ENCODE assay signal across 30 cellular contexts in genomic region chr10:61998937-61999336, GRCh38.
DNase-seq lines count a peak whose midpoint lies in the region; ATAC-seq, FAIRE-seq and TF ChIP-seq lines count a peak whose summit lies in the region.
"Had no signal": no experiment of that assay in that cellular context is flagged by ENCODE, and none has a peak within 500 bp of the region (broad histone marks: within the 10 kb centered on the region; RNA-seq: fewer than 3 reads in every experiment).

No MANE protein-coding gene starts in this region.

- peaks cover 0 to 100% (median 10%) of the 10 kb centered on the region in 10 experiments; a peak in 13 of 20 replicates for H3K4me1 ChIP-seq in BLaER1 treated with 17β-estradiol and CSF1 and Interleukin-3, amounts not matched to agents 10 nM and 100 nM
- peaks cover 27% of the 10 kb centered on the region for H3K4me1 ChIP-seq in CD4-positive, CD25-positive, alpha-beta regulatory T cell (ENCODE audit: control insufficient read depth, insufficient read depth, low read length, poor library complexity, severe bottlenecking)
- H3K4me1 ChIP-seq in K562 (replicated peaks in 1 of 2; ENCODE audit: control insufficient read depth in 2 of 2, insufficient read depth in 2 of 2, low read length in 2 of 2) (no peaks in the 10 kb centered on the region), uterus (peaks cover 2 to 7% of the 10 kb centered on the region in 2 donors), A673 (ENCODE audit: insufficient read depth, low read length, poor library complexity, severe bottlenecking) (peaks cover 21% of the 10 kb centered on the region)
- H3K4me1 ChIP-seq: right lobe of liver had no signal

- TF ChIP-seq POLR2A in K562 (conservative IDR thresholded peaks at IDR 0.05) (no peak), uterus (IDR thresholded peaks at IDR 0.05) (no peak)

- in situ Hi-C loops in K562 (cut with MboI) = no loop called here

- H3K4me1 Mint-ChIP-seq in CD4-positive, CD25-positive, alpha-beta regulatory T cell = peaks cover 23 to 84% (median 56%) of the 10 kb centered on the region in 4 donors

- H3K9me3 ChIP-seq in BLaER1 treated with 17β-estradiol and CSF1 and Interleukin-3, amounts not matched to agents 10 nM and 100 nM (replicated peaks in 1 of 11) = peaks cover 0 to 29% (median 5%) of the 10 kb centered on the region in 11 experiments; a peak in 11 of 22 replicates
- no peaks in the 10 kb centered on the region for H3K9me3 ChIP-seq in CD4-positive, CD25-positive, alpha-beta regulatory T cell (ENCODE audit: control insufficient read depth in 2 of 2, low read length in 2 of 2)
- H3K9me3 ChIP-seq in K562 (replicated peaks; ENCODE audit: control insufficient read depth, insufficient read depth, low read depth, low read length) (no peaks in the 10 kb centered on the region), uterus (no peaks in the 10 kb centered on the region), A673 (ENCODE audit: low read depth, low read length, poor library complexity, severe bottlenecking) (no peaks in the 10 kb centered on the region)
- H3K9me3 ChIP-seq: adrenal gland, heart right ventricle, right lobe of liver had no signal

- H2AFZ ChIP-seq in K562 (ENCODE audit: low read depth, low read length) = no peak overlapping the region

- peaks cover 57% of the 10 kb centered on the region for H3K36me3 Mint-ChIP-seq in CD4-positive, CD25-positive, alpha-beta regulatory T cell

- no peak overlapping the region for H3K9ac ChIP-seq in BLaER1 treated with 17β-estradiol and CSF1 and Interleukin-3, amounts not matched to agents 10 nM and 100 nM
- no peak overlapping the region for H3K9ac ChIP-seq in K562 (ENCODE audit: insufficient read depth in 1 of 2, low read depth in 2 of 2, low read length in 2 of 2)

- no TSS peak for BruUV-seq in K562 (replicated peaks; lab: Mats Ljungman, UMichigan)
- BruUV-seq in A673 (replicated peaks; lab: Mats Ljungman, UMichigan) = no TSS peak

- peaks cover 0 to 30% (median under 1%) of the 10 kb centered on the region in 11 experiments; a peak in 6 of 22 replicates for H4K20me1 ChIP-seq in BLaER1 treated with 17β-estradiol and CSF1 and Interleukin-3, amounts not matched to agents 10 nM and 100 nM
- H4K20me1 ChIP-seq in K562 (replicated peaks; ENCODE audit: control insufficient read depth, insufficient read depth, low read length) = no peaks in the 10 kb centered on the region

- H3K9me3 Mint-ChIP-seq in CD4-positive, CD25-positive, alpha-beta regulatory T cell = peaks cover 0 to 1% (median 0%) of the 10 kb centered on the region in 7 donors
- H3K9me3 Mint-ChIP-seq: CD4-positive, alpha-beta T cell; H9 had no signal

- H3K36me3 ChIP-seq in BLaER1 treated with 17β-estradiol and CSF1 and Interleukin-3, amounts not matched to agents 10 nM and 100 nM = peaks cover 78 to 97% (median 93%) of the 10 kb centered on the region in 11 experiments
- H3K36me3 ChIP-seq in CD4-positive, CD25-positive, alpha-beta regulatory T cell (ENCODE audit: control insufficient read depth, insufficient read depth, low read length) = peaks cover 53% of the 10 kb centered on the region
- H3K36me3 ChIP-seq in K562 (ENCODE audit: control insufficient read depth, insufficient read depth, low read length) = no peaks in the 10 kb centered on the region
- H3K36me3 ChIP-seq in uterus = no peaks in the 10 kb centered on the region
- no peaks in the 10 kb centered on the region for H3K36me3 ChIP-seq in A673 (ENCODE audit: insufficient read depth, low read length, poor library complexity, severe bottlenecking)
- H3K36me3 ChIP-seq: adrenal gland, right lobe of liver had no signal

- intact Hi-C loops in K562 (cut with micrococcal nuclease) (no loop called here), uterus (cut with DNase I; ENCODE audit: low total_unique reads) (no loop called here), A673 (cut with micrococcal nuclease; ENCODE audit: unreplicated experiment) (no loop called here)

- no peak for TF ChIP-seq EP300 in K562 (IDR thresholded peaks at IDR 0.05; ENCODE audit: low read length)

- peak overlapping the region; percentile 16 to 92 (median 40) for H3K27ac Mint-ChIP-seq in CD4-positive, CD25-positive, alpha-beta regulatory T cell
- H3K27ac Mint-ChIP-seq: dendritic cell treated with granulocyte-macrophage colony-stimulating factor and Interleukin-4, amounts not matched to agents 40 ng/mL and 50 ng/mL, for 4 days; H9; mesothelial cell of epicardium; progenitor cell of endocrine pancreas; T-helper 17 cell; type B pancreatic cell had no signal

- no peak overlapping the region for H3K4me3 ChIP-seq in BLaER1 treated with 17β-estradiol and CSF1 and Interleukin-3, amounts not matched to agents 10 nM and 100 nM
- H3K4me3 ChIP-seq in CD4-positive, CD25-positive, alpha-beta regulatory T cell (ENCODE audit: low read depth, low read length) = no peak overlapping the region
- H3K4me3 ChIP-seq in K562 = no peak overlapping the region
- no peak overlapping the region for H3K4me3 ChIP-seq in uterus
- H3K4me3 ChIP-seq in A673 (ENCODE audit: low read depth, low read length, poor library complexity, severe bottlenecking) = no peak overlapping the region
- H3K4me3 ChIP-seq: adrenal gland, heart right ventricle, right lobe of liver had no signal

- POLR2A ChIA-PET in K562 (lab: Yijun Ruan, JAX) (no interaction called here), A673 (lab: Charles Lee; ENCODE audit: low non-redundant PET) (no interaction called here)

- ATAC-seq in CD4-positive, CD25-positive, alpha-beta regulatory T cell (ENCODE audit: low read depth in 2 of 2) = no peak
- no peak for ATAC-seq in K562
- ATAC-seq: T-helper 17 cell had no signal

- H3K4me3 Mint-ChIP-seq in CD4-positive, CD25-positive, alpha-beta regulatory T cell = peak overlapping the region in 1 of 4 donors; percentile 14
- H3K4me3 Mint-ChIP-seq: CD4-positive, alpha-beta T cell; dendritic cell treated with granulocyte-macrophage colony-stimulating factor and Interleukin-4, amounts not matched to agents 40 ng/mL and 50 ng/mL, for 4 days; H9; mesothelial cell of epicardium; T-helper 17 cell; type B pancreatic cell had no signal

- WGBS in K562 (ENCODE audit: insufficient coverage, low coverage, missing lambda C conversion rate) = 14% methylated on average over 1 of the region's 1 CpG

- H3K27ac ChIP-seq in BLaER1 treated with 17β-estradiol and CSF1 and Interleukin-3, amounts not matched to agents 10 nM and 100 nM = peak overlapping the region in 8 of 11 experiments; percentile 25 to 65 (median 53); a peak in 14 of 22 replicates
- H3K27ac ChIP-seq in CD4-positive, CD25-positive, alpha-beta regulatory T cell (ENCODE audit: insufficient read depth, low read length, poor library complexity, severe bottlenecking) = no peak overlapping the region
- H3K27ac ChIP-seq in K562 (ENCODE audit: extremely low read depth, low read depth, low read length) (no peak overlapping the region), uterus (no peak overlapping the region), A673 (ENCODE audit: low read depth, low read length, poor library complexity, severe bottlenecking) (no peak overlapping the region)
- H3K27ac ChIP-seq: adrenal gland, heart right ventricle, right lobe of liver had no signal

- no peaks in the 10 kb centered on the region for H3K9me1 ChIP-seq in K562 (ENCODE audit: control insufficient read depth, insufficient read depth, low read length)

- H3K27me3 Mint-ChIP-seq in CD4-positive, CD25-positive, alpha-beta regulatory T cell = no peaks in the 10 kb centered on the region
- H3K27me3 Mint-ChIP-seq: CD4-positive, alpha-beta T cell; dendritic cell treated with granulocyte-macrophage colony-stimulating factor and Interleukin-4, amounts not matched to agents 40 ng/mL and 50 ng/mL, for 4 days; progenitor cell of endocrine pancreas; T-helper 17 cell; type B pancreatic cell had no signal

- CTCF ChIA-PET in K562 (lab: Yijun Ruan, JAX; ENCODE audit: low intra/inter-chr PET ratio) = no interaction called here
- CTCF ChIA-PET in A673 (lab: Charles Lee) = no interaction called here

- H3K4me2 ChIP-seq in BLaER1 treated with 17β-estradiol and CSF1 and Interleukin-3, amounts not matched to agents 10 nM and 100 nM = peak overlapping the region in 3 of 11 experiments; percentile 41 to 79 (median 72); a peak in 6 of 22 replicates
- no peak overlapping the region for H3K4me2 ChIP-seq in K562 (ENCODE audit: insufficient read depth, low read length)

- H3K27me3 ChIP-seq in BLaER1 treated with 17β-estradiol and CSF1 and Interleukin-3, amounts not matched to agents 10 nM and 100 nM = no peaks in the 10 kb centered on the region
- no peaks in the 10 kb centered on the region for H3K27me3 ChIP-seq in CD4-positive, CD25-positive, alpha-beta regulatory T cell (ENCODE audit: control insufficient read depth, insufficient read depth, low read length)
- H3K27me3 ChIP-seq in K562 (ENCODE audit: control insufficient read depth in 2 of 2, insufficient read depth in 2 of 2, low read length in 2 of 2) (no peaks in the 10 kb centered on the region; a peak in 2 of 5 replicates), uterus (no peaks in the 10 kb centered on the region), A673 (replicated peaks; ENCODE audit: insufficient read depth, low read depth, low read length, poor library complexity) (no peaks in the 10 kb centered on the region)
- H3K27me3 ChIP-seq: adrenal gland, heart right ventricle, right lobe of liver had no signal

- TF ChIP-seq CTCF in K562 (IDR thresholded peaks at IDR 0.05 in 2 of 3, conservative IDR thresholded peaks at IDR 0.05 in 1 of 3; ENCODE audit: insufficient read depth in 2 of 3, low read depth in 1 of 3, low read length in 3 of 3) (no peak), uterus (IDR thresholded peaks at IDR 0.05) (no peak), A673 (conservative IDR thresholded peaks at IDR 0.05; ENCODE audit: low read depth, low read length) (no peak)

- no peak for FAIRE-seq in K562 (lab: Jason Lieb, UNC)
- FAIRE-seq: HTR-8/SVneo had no signal

- no peaks in the 10 kb centered on the region for H3K79me2 ChIP-seq in K562 (ENCODE audit: control insufficient read depth, insufficient read depth, low read length)

- DNase-seq in CD4-positive, CD25-positive, alpha-beta regulatory T cell = no peak
- peak; percentile 34 for DNase-seq in NAMALWA (ENCODE audit: low spot score)
- DNase-seq in K562 (ENCODE audit: extremely low read depth in 1 of 4, low spot score in 3 of 4) = no peak
- no peak for DNase-seq in cerebellar cortex (ENCODE audit: low spot score)
- DNase-seq in uterus = no peak
- no peak for DNase-seq in 8988T
- no peak for DNase-seq in A673 (ENCODE audit: low spot score)
- DNase-seq: activated CD4-positive, CD25-positive, alpha-beta regulatory T cell treated with anti-CD3 and anti-CD28 coated beads, Interleukin-2, amount 50 U/mL, for 72 hours; activated gamma-delta T cell treated with Interleukin-2 at 50 U/mL for 16 hours; activated T-cell treated with anti-CD3 and anti-CD28 coated beads, Interleukin-2, amount 50 U/mL, for 1 hour; adrenal gland; CD4-positive, alpha-beta T cell; central memory CD4-positive, alpha-beta T cell; H9; heart right ventricle; KBM-7; NCI-H1105; NCI-H187; NCI-H446 treated with DMSO at 0.1 percent for 48 hours; NCI-H82; nucleus accumbens; right lobe of liver; stimulated activated CD8-positive, alpha-beta memory T cell treated with anti-CD3 and anti-CD28 coated beads, Interleukin-4, amount 100 ng/mL, for 48 hours; T-helper 17 cell had no signal

- no peak for TF ChIP-seq RAD21 in K562 (CRISPR knock-in tag; conservative IDR thresholded peaks at IDR 0.05 in 1 of 2, IDR thresholded peaks at IDR 0.05 in 1 of 2)

Comparison
In these comparisons a context has a peak if more than half of its experiments do, and no peak if none do; other contexts are left out.
1. H3K27ac ChIP-seq: peak in BLaER1 treated with 17β-estradiol and CSF1 and Interleukin-3, amounts not matched to agents 10 nM and 100 nM (8 of 11); none in CD4-positive, CD25-positive, alpha-beta regulatory T cell (single experiment), K562 (single experiment), uterus (0 of 2) and A673 (single experiment).